Comparison of ENCODE assay signal across 1 cellular context in genomic region chr10:95290801-95291633, GRCh38.
TF ChIP-seq lines count a peak whose summit lies in the region.

Gene PDLIM1, minus strand, starts transcription at chr10:95291003. Its CDS starts 88 bp downstream, at chr10:95290915.

TF ChIP-seq in GM12878, 131 proteins besides CTCF, POLR2A, EP300 and RAD21 (continued from another document and continues in another):
- TF ChIP-seq REST (IDR thresholded peaks at IDR 0.05; ENCODE audit: low read depth, low read length) (no peak), ZNF217 (IDR thresholded peaks at IDR 0.05) (peak; percentile 88), SMAD1 (IDR thresholded peaks at IDR 0.05; ENCODE audit: low read depth, partially characterized antibody) (no peak), ZNF274 (IDR thresholded peaks at IDR 0.05; ENCODE audit: insufficient read depth, insufficient read length) (no peak), TCF3 (IDR thresholded peaks at IDR 0.05; ENCODE audit: borderline replicate concordance, insufficient read depth, low read depth, low read length) (peak; percentile 74), MXI1 (IDR thresholded peaks at IDR 0.05; ENCODE audit: low read depth, low read length) (peak; percentile 25; the same call in 1 of the 2 replicates), GATAD2B (conservative IDR thresholded peaks at IDR 0.05; ENCODE audit: low read depth) (peak; percentile 92), ZNF207 (IDR thresholded peaks at IDR 0.05; ENCODE audit: borderline replicate concordance) (0 out of 2 replicates have a peak, but pooled peaks have one; percentile 1), TCF12 (IDR thresholded peaks at IDR 0.05; ENCODE audit: low read depth, low read length) (0 out of 2 replicates have a peak, but pooled peaks have one; percentile 9), YY1 (IDR thresholded peaks at IDR 0.05; ENCODE audit: low read depth, low read length) (peak; percentile 61; the same call in 1 of the 2 replicates), HCFC1 (IDR thresholded peaks at IDR 0.05; ENCODE audit: low read length) (no peak), PAX8 (IDR thresholded peaks at IDR 0.05) (no peak), CBX5 (IDR thresholded peaks at IDR 0.05; ENCODE audit: low read depth) (no peak), ZNF687 (IDR thresholded peaks at IDR 0.05) (peak; percentile 97), POLR2AphosphoS5 (IDR thresholded peaks at IDR 0.05; ENCODE audit: low read length) (peak; percentile 69; the same call in 1 of the 2 replicates), NR2F1 (conservative IDR thresholded peaks at IDR 0.05) (peak; percentile 64; the same call in 1 of the 2 replicates), POU2F2 (IDR thresholded peaks at IDR 0.05; ENCODE audit: borderline replicate concordance, low read depth, low read length) (peak; percentile 40; the same call in 1 of the 3 replicates), DPF2 (IDR thresholded peaks at IDR 0.05) (peak; percentile 89), ETV6 (conservative IDR thresholded peaks at IDR 0.05 in 1 of 2, IDR thresholded peaks at IDR 0.05 in 1 of 2; ENCODE audit: borderline replicate concordance in 1 of 2, low read depth in 1 of 2) (0 out of 4 replicates have a peak, but pooled peaks of 1 of the 2 experiments have one; percentile 16), MLLT1 (IDR thresholded peaks at IDR 0.05) (no peak), RBBP5 (conservative IDR thresholded peaks at IDR 0.05) (no peak), YBX1 (IDR thresholded peaks at IDR 0.05) (no peak), MTA2 (IDR thresholded peaks at IDR 0.05; ENCODE audit: low read depth) (no peak), JUND (IDR thresholded peaks at IDR 0.05; ENCODE audit: low read depth, low read length) (no peak), BHLHE40 (IDR thresholded peaks at IDR 0.05; ENCODE audit: borderline replicate concordance in 1 of 2, low read depth in 2 of 2, low read length in 1 of 2) (peak in 1 of 2 experiments; percentile 64; a peak in 1 of 4 replicates), ZSCAN29 (IDR thresholded peaks at IDR 0.05) (no peak), NKRF (conservative IDR thresholded peaks at IDR 0.05) (peak; percentile 89), CBFB (IDR thresholded peaks at IDR 0.05; ENCODE audit: low read depth) (0 out of 2 replicates have a peak, but pooled peaks have one; percentile 32), BRCA1 (IDR thresholded peaks at IDR 0.05; ENCODE audit: low read depth, low read length) (peak; percentile 39; the same call in 1 of the 2 replicates), EGR1 (IDR thresholded peaks at IDR 0.05; ENCODE audit: borderline replicate concordance in 1 of 2, low read depth in 2 of 2, low read length in 2 of 2) (peak in 1 of 2 experiments; percentile 92; a peak in 2 of 3 replicates), POLR2AphosphoS2 (IDR thresholded peaks at IDR 0.05; ENCODE audit: low read depth, low read length) (peak; percentile 85), SMAD5 (IDR thresholded peaks at IDR 0.05; ENCODE audit: low read depth) (peak; percentile 52; the same call in 1 of the 2 replicates), ZZZ3 (IDR thresholded peaks at IDR 0.05; ENCODE audit: control insufficient read depth, insufficient read length, low read depth) (no peak), KLF5 (IDR thresholded peaks at IDR 0.05; ENCODE audit: partially characterized antibody) (no peak), SMARCA5 (IDR thresholded peaks at IDR 0.05) (peak; percentile 92), LARP7 (IDR thresholded peaks at IDR 0.05) (peak; percentile 91), CHD1 (IDR thresholded peaks at IDR 0.05; ENCODE audit: low read depth, low read length) (peak; percentile 55; the same call in 1 of the 2 replicates), CHD2 (IDR thresholded peaks at IDR 0.05; ENCODE audit: borderline replicate concordance, low read depth, low read length) (peak; percentile 53; the same call in 1 of the 2 replicates), BCL11A (IDR thresholded peaks at IDR 0.05; ENCODE audit: low read depth, low read length) (no peak), SP1 (IDR thresholded peaks at IDR 0.05; ENCODE audit: low read depth, low read length) (peak; percentile 6), SIN3A (IDR thresholded peaks at IDR 0.05; ENCODE audit: low read depth, low read length) (peak; percentile 73), IKZF1 (conservative IDR thresholded peaks at IDR 0.05) (peak; percentile 87)
- TF ChIP-seq, protein P1, sequence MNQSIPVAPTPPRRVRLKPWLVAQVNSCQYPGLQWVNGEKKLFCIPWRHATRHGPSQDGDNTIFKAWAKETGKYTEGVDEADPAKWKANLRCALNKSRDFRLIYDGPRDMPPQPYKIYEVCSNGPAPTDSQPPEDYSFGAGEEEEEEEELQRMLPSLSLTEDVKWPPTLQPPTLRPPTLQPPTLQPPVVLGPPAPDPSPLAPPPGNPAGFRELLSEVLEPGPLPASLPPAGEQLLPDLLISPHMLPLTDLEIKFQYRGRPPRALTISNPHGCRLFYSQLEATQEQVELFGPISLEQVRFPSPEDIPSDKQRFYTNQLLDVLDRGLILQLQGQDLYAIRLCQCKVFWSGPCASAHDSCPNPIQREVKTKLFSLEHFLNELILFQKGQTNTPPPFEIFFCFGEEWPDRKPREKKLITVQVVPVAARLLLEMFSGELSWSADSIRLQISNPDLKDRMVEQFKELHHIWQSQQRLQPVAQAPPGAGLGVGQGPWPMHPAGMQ (IDR thresholded peaks at IDR 0.05; ENCODE audit: borderline replicate concordance): no peak
- TF ChIP-seq, protein P2, sequence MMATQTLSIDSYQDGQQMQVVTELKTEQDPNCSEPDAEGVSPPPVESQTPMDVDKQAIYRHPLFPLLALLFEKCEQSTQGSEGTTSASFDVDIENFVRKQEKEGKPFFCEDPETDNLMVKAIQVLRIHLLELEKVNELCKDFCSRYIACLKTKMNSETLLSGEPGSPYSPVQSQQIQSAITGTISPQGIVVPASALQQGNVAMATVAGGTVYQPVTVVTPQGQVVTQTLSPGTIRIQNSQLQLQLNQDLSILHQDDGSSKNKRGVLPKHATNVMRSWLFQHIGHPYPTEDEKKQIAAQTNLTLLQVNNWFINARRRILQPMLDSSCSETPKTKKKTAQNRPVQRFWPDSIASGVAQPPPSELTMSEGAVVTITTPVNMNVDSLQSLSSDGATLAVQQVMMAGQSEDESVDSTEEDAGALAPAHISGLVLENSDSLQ (IDR thresholded peaks at IDR 0.05): peak; percentile 18; the same call in 1 of the 2 replicates
- TF ChIP-seq, protein P3, sequence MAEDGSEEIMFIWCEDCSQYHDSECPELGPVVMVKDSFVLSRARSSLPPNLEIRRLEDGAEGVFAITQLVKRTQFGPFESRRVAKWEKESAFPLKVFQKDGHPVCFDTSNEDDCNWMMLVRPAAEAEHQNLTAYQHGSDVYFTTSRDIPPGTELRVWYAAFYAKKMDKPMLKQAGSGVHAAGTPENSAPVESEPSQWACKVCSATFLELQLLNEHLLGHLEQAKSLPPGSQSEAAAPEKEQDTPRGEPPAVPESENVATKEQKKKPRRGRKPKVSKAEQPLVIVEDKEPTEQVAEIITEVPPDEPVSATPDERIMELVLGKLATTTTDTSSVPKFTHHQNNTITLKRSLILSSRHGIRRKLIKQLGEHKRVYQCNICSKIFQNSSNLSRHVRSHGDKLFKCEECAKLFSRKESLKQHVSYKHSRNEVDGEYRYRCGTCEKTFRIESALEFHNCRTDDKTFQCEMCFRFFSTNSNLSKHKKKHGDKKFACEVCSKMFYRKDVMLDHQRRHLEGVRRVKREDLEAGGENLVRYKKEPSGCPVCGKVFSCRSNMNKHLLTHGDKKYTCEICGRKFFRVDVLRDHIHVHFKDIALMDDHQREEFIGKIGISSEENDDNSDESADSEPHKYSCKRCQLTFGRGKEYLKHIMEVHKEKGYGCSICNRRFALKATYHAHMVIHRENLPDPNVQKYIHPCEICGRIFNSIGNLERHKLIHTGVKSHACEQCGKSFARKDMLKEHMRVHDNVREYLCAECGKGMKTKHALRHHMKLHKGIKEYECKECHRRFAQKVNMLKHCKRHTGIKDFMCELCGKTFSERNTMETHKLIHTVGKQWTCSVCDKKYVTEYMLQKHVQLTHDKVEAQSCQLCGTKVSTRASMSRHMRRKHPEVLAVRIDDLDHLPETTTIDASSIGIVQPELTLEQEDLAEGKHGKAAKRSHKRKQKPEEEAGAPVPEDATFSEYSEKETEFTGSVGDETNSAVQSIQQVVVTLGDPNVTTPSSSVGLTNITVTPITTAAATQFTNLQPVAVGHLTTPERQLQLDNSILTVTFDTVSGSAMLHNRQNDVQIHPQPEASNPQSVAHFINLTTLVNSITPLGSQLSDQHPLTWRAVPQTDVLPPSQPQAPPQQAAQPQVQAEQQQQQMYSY (CRISPR knock-in tag; IDR thresholded peaks at IDR 0.05): no peak
- TF ChIP-seq, protein P4, sequence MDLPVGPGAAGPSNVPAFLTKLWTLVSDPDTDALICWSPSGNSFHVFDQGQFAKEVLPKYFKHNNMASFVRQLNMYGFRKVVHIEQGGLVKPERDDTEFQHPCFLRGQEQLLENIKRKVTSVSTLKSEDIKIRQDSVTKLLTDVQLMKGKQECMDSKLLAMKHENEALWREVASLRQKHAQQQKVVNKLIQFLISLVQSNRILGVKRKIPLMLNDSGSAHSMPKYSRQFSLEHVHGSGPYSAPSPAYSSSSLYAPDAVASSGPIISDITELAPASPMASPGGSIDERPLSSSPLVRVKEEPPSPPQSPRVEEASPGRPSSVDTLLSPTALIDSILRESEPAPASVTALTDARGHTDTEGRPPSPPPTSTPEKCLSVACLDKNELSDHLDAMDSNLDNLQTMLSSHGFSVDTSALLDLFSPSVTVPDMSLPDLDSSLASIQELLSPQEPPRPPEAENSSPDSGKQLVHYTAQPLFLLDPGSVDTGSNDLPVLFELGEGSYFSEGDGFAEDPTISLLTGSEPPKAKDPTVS (IDR thresholded peaks at IDR 0.05; ENCODE audit: low read depth, low read length): no peak
